Comparison of ENCODE assay signal across 27 cellular contexts in the genomic region with DNA sequence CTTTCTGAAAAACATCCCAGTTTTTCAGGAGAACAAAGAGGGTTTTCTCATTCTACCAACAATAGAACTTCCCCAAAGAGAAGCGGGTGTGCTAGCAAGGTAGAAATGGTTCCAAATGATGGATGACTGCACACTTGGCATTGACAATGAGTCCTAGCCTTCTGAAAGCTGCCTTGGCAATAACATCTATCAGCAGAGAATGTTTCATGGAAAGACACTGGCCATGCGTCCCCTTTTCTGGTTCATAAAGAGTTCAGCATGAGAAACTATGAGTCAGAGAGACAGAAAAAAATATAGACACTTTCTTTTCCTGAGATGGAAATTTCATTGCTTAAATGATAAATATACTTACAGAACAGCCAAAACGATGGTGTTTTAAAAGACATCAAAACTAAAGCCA.
"Had no signal": no experiment of that assay in that cellular context is flagged by ENCODE, and none has a peak within 500 bp of the region (broad histone marks: within the 10 kb centered on the region; RNA-seq: fewer than 3 reads in every experiment).

No MANE protein-coding gene starts in this region.

- H3K27ac Mint-ChIP-seq: activated CD4-positive, alpha-beta memory T cell treated with anti-CD3 and anti-CD28 coated beads, Interleukin-2, amount 10 ng/mL, durations not matched to agents 7 days and 5 days; activated CD4-positive, alpha-beta T cell treated with anti-CD3 and anti-CD28 coated beads, Interleukin-2, amount 10 ng/mL, durations not matched to agents 7 days and 5 days; activated T-helper 17 cell treated with anti-CD3 and anti-CD28 coated beads, Interleukin-2, amount 50 U/mL, for 72 hours; naive thymus-derived CD8-positive, alpha-beta T cell; stimulated activated effector memory CD8-positive, alpha-beta T cell treated with anti-CD3 and anti-CD28 coated beads, Interleukin-12 subunit alpha, Interleukin-12 subunit beta, amount 100 ng/mL, for 72 hours; stimulated activated naive CD8-positive, alpha-beta T cell treated with anti-CD3 and anti-CD28 coated beads, Interleukin-15, Interleukin-2, amounts not matched to agents 100 ng/mL and 50 ng/mL, for 24 hours; T-helper 1 cell treated with Interleukin-12 subunit alpha and Interleukin-12 subunit beta and Interleukin-4 antibody, amounts not matched to agents 30 μg/mL and 1 μg/mL, for 36 hours; type B pancreatic cell had no signal

- H3K36me3 ChIP-seq: heart right ventricle, sigmoid colon, uterus had no signal

- H3K4me1 ChIP-seq: foreskin keratinocyte, heart right ventricle, sigmoid colon, uterus had no signal

- H3K27me3 Mint-ChIP-seq: activated CD4-positive, alpha-beta memory T cell treated with anti-CD3 and anti-CD28 coated beads, Interleukin-2, amount 10 ng/mL, durations not matched to agents 7 days and 5 days; activated CD4-positive, alpha-beta T cell treated with anti-CD3 and anti-CD28 coated beads, Interleukin-2, amount 10 ng/mL, durations not matched to agents 7 days and 5 days; type B pancreatic cell had no signal

- ATAC-seq: activated T-cell treated with anti-CD3 and anti-CD28 coated beads, Interleukin-2, amount 50 U/mL, for 4 hours; activated T-helper 17 cell treated with anti-CD3 and anti-CD28 coated beads, Interleukin-2, amount 50 U/mL, for 72 hours; foreskin keratinocyte; heart right ventricle; left colon; naive thymus-derived CD8-positive, alpha-beta T cell; stimulated activated effector memory CD8-positive, alpha-beta T cell treated with anti-CD3 and anti-CD28 coated beads, Interleukin-12 subunit alpha, Interleukin-12 subunit beta, amount 100 ng/mL, for 72 hours had no signal

- H3K27me3 ChIP-seq: foreskin keratinocyte, sigmoid colon, uterus had no signal

- H3K27ac ChIP-seq: epithelial cell of prostate, foreskin keratinocyte, heart right ventricle, sigmoid colon, uterus had no signal

- H3K36me3 Mint-ChIP-seq: stimulated activated effector memory CD8-positive, alpha-beta T cell treated with anti-CD3 and anti-CD28 coated beads, Interleukin-12 subunit alpha, Interleukin-12 subunit beta, amount 100 ng/mL, for 72 hours; type B pancreatic cell had no signal

- H3K4me3 ChIP-seq: heart right ventricle, sigmoid colon, uterus had no signal

- H3K9me3 Mint-ChIP-seq: activated CD4-positive, alpha-beta memory T cell treated with anti-CD3 and anti-CD28 coated beads, Interleukin-2, amount 10 ng/mL, durations not matched to agents 7 days and 5 days; activated CD4-positive, alpha-beta T cell treated with anti-CD3 and anti-CD28 coated beads, Interleukin-2, amount 10 ng/mL, durations not matched to agents 7 days and 5 days; activated T-cell treated with anti-CD3 and anti-CD28 coated beads, Interleukin-2, amount 50 U/mL, for 4 hours; activated T-helper 17 cell treated with anti-CD3 and anti-CD28 coated beads, Interleukin-2, amount 50 U/mL, for 72 hours; stimulated activated effector memory CD8-positive, alpha-beta T cell treated with anti-CD3 and anti-CD28 coated beads, Interleukin-12 subunit alpha, Interleukin-12 subunit beta, amount 100 ng/mL, for 72 hours; stimulated activated naive CD8-positive, alpha-beta T cell treated with anti-CD3 and anti-CD28 coated beads, Interleukin-15, Interleukin-2, amounts not matched to agents 100 ng/mL and 50 ng/mL, for 24 hours; T-helper 1 cell treated with Interleukin-12 subunit alpha and Interleukin-12 subunit beta and Interleukin-4 antibody, amounts not matched to agents 30 μg/mL and 1 μg/mL, for 36 hours; type B pancreatic cell had no signal

- H3K4me1 Mint-ChIP-seq: activated CD4-positive, alpha-beta memory T cell treated with anti-CD3 and anti-CD28 coated beads, Interleukin-2, amount 10 ng/mL, durations not matched to agents 7 days and 5 days; activated CD4-positive, alpha-beta T cell treated with anti-CD3 and anti-CD28 coated beads, Interleukin-2, amount 10 ng/mL, durations not matched to agents 7 days and 5 days; activated T-helper 17 cell treated with anti-CD3 and anti-CD28 coated beads, Interleukin-2, amount 50 U/mL, for 72 hours; naive thymus-derived CD8-positive, alpha-beta T cell; neural crest cell; stimulated activated effector memory CD8-positive, alpha-beta T cell treated with anti-CD3 and anti-CD28 coated beads, Interleukin-12 subunit alpha, Interleukin-12 subunit beta, amount 100 ng/mL, for 72 hours had no signal

- DNase-seq: activated CD4-positive, alpha-beta memory T cell treated with anti-CD3 and anti-CD28 coated beads, Interleukin-2, amount 10 ng/mL, durations not matched to agents 7 days and 5 days; activated CD4-positive, alpha-beta T cell treated with anti-CD3 and anti-CD28 coated beads, Interleukin-2, amount 10 ng/mL, durations not matched to agents 7 days and 5 days; activated CD4-positive, CD25-positive, alpha-beta regulatory T cell treated with anti-CD3 and anti-CD28 coated beads, Interleukin-2, amount 50 U/mL, for 72 hours; activated gamma-delta T cell treated with Interleukin-2 at 50 U/mL for 16 hours; activated naive CD4-positive, alpha-beta T cell treated with anti-CD3 and anti-CD28 coated beads, Interleukin-2, amount 50 U/mL, for 16 hours; activated T-cell treated with anti-CD3 and anti-CD28 coated beads, Interleukin-2, amount 50 U/mL, for 4 hours; amygdala; dermis blood vessel endothelial cell; effector CD4-positive, alpha-beta T cell; foreskin keratinocyte; heart right ventricle; left colon; naive thymus-derived CD8-positive, alpha-beta T cell; nucleus accumbens; sigmoid colon; small intestine; stimulated activated CD4-positive, alpha-beta T cell treated with anti-CD3 and anti-CD28 coated beads, Interleukin-4, amount 100 ng/mL, for 24 hours; substantia nigra; SW 1271; uterus had no signal

- H3K9me3 ChIP-seq: sigmoid colon, uterus had no signal

- H3K4me3 Mint-ChIP-seq: activated CD4-positive, alpha-beta memory T cell treated with anti-CD3 and anti-CD28 coated beads, Interleukin-2, amount 10 ng/mL, durations not matched to agents 7 days and 5 days; activated CD4-positive, alpha-beta T cell treated with anti-CD3 and anti-CD28 coated beads, Interleukin-2, amount 10 ng/mL, durations not matched to agents 7 days and 5 days; activated T-cell treated with anti-CD3 and anti-CD28 coated beads, Interleukin-2, amount 50 U/mL, for 4 hours; activated T-helper 17 cell treated with anti-CD3 and anti-CD28 coated beads, Interleukin-2, amount 50 U/mL, for 72 hours; naive thymus-derived CD8-positive, alpha-beta T cell; neural crest cell; stimulated activated effector memory CD8-positive, alpha-beta T cell treated with anti-CD3 and anti-CD28 coated beads, Interleukin-12 subunit alpha, Interleukin-12 subunit beta, amount 100 ng/mL, for 72 hours; stimulated activated naive CD8-positive, alpha-beta T cell treated with anti-CD3 and anti-CD28 coated beads, Interleukin-15, Interleukin-2, amounts not matched to agents 100 ng/mL and 50 ng/mL, for 24 hours; T-helper 1 cell treated with Interleukin-12 subunit alpha and Interleukin-12 subunit beta and Interleukin-4 antibody, amounts not matched to agents 30 μg/mL and 1 μg/mL, for 36 hours; type B pancreatic cell had no signal
